Comparison of ENCODE assay signal across 7 cellular contexts in genomic region chr17:55326030-55326429, GRCh38.
"Had no signal": no experiment of that assay in that cellular context is flagged by ENCODE, and none has a peak within 500 bp of the region (broad histone marks: within the 10 kb centered on the region; RNA-seq: fewer than 3 reads in every experiment).

No MANE protein-coding gene starts in this region.

- H3K27ac ChIP-seq: HL-60 had no signal

- H3K4me3 Mint-ChIP-seq: IgD-negative memory B cell had no signal

- FAIRE-seq: HTR-8/SVneo, K562 had no signal

- H3K4me3 ChIP-seq: K562 had no signal

- H3K27ac Mint-ChIP-seq: IgD-negative memory B cell had no signal

- H3K27me3 Mint-ChIP-seq: IgD-negative memory B cell had no signal

- DNase-seq: IMR-90, KBM-7, KG1 had no signal

- H3K36me3 Mint-ChIP-seq: IgD-negative memory B cell had no signal

- H3K9me3 Mint-ChIP-seq: IgD-negative memory B cell had no signal
